Comparison of ENCODE assay signal across 14 cellular contexts in genomic region chr2:33212151-33212550, GRCh38.
DNase-seq lines count a peak whose midpoint lies in the region; ATAC-seq, FAIRE-seq and TF ChIP-seq lines count a peak whose summit lies in the region.
"Had no signal": no experiment of that assay in that cellular context is flagged by ENCODE, and none has a peak within 500 bp of the region (broad histone marks: within the 10 kb centered on the region; RNA-seq: fewer than 3 reads in every experiment).

No MANE protein-coding gene starts in this region.

- DNase-seq in EL (peak; percentile 77), SJSA1 (ENCODE audit: low read depth in 1 of 2, low spot score in 2 of 2) (peak; percentile 69 to 71), fibroblast of pulmonary artery (ENCODE audit: low read depth) (peak; percentile 99), HTR-8/SVneo (ENCODE audit: insufficient read length, low spot score) (no peak), GM19238 (ENCODE audit: insufficient read length, low spot score) (no peak)
- DNase-seq: activated T-cell treated with anti-CD3 and anti-CD28 coated beads, Interleukin-2, amount 50 U/mL, for 24 hours; effector CD4-positive, alpha-beta T cell; NCI-H2107; small intestine had no signal

- H3K36me3 ChIP-seq in SJSA1 (no peaks in the 10 kb centered on the region), rectal smooth muscle tissue (ENCODE audit: control insufficient read depth, insufficient read depth, low read length) (no peaks in the 10 kb centered on the region)
- H3K36me3 ChIP-seq: HAP-1 had no signal

- H3K27me3 ChIP-seq in SJSA1 (replicated peaks) (no peaks in the 10 kb centered on the region), rectal smooth muscle tissue (ENCODE audit: control insufficient read depth, insufficient read depth, low read length) (no peaks in the 10 kb centered on the region)

- H3K27ac ChIP-seq in SJSA1 (peak overlapping the region; percentile 45; the same call in 1 of the 2 replicates), rectal smooth muscle tissue (ENCODE audit: low read depth, low read length) (peak overlapping the region; percentile 3)

- H3K4me1 ChIP-seq in SJSA1 (replicated peaks) = peaks cover 43% of the 10 kb centered on the region
- H3K4me1 ChIP-seq in rectal smooth muscle tissue (ENCODE audit: control insufficient read depth, insufficient read depth, low read length) = peaks cover 17% of the 10 kb centered on the region
- H3K4me1 ChIP-seq: HAP-1 had no signal

- no peaks in the 10 kb centered on the region for H3K9me3 ChIP-seq in SJSA1 (replicated peaks)
- H3K9me3 ChIP-seq: HAP-1 had no signal

- H3K9ac ChIP-seq in rectal smooth muscle tissue (ENCODE audit: low read length) = no peak overlapping the region

- FAIRE-seq in HTR-8/SVneo (lab: Jason Lieb, UNC) = no peak
- FAIRE-seq: small intestine had no signal

- H3K4me3 ChIP-seq in SJSA1 = no peak overlapping the region
- H3K4me3 ChIP-seq in fibroblast of pulmonary artery (replicated peaks; ENCODE audit: low read depth, low read length) = no peak overlapping the region
- H3K4me3 ChIP-seq in rectal smooth muscle tissue (ENCODE audit: low read length) = no peak overlapping the region
- H3K4me3 ChIP-seq: HAP-1 had no signal

- no peak for TF ChIP-seq CTCF in fibroblast of pulmonary artery (IDR thresholded peaks at IDR 0.05; ENCODE audit: low read length, missing control alignments)

- no peak for ATAC-seq in activated CD4-positive, CD25-positive, alpha-beta regulatory T cell treated with anti-CD3 and anti-CD28 coated beads, Interleukin-2, amount 50 U/mL, for 24 hours
- no peak for ATAC-seq in GM18867 (IDR thresholded peaks at IDR 0.05; ENCODE audit: unreplicated experiment)
- ATAC-seq: stimulated activated effector memory CD8-positive, alpha-beta T cell treated with anti-CD3 and anti-CD28 coated beads, Interleukin-12 subunit alpha, Interleukin-12 subunit beta, amount 100 ng/mL, for 72 hours had no signal

Comparison
In these comparisons a context has a peak if more than half of its experiments do, and no peak if none do; other contexts are left out.
1. DNase-seq: peak in EL (single experiment), SJSA1 (2 of 2) and fibroblast of pulmonary artery (single experiment); none in HTR-8/SVneo (single experiment) and GM19238 (single experiment).